In the genomic region with DNA sequence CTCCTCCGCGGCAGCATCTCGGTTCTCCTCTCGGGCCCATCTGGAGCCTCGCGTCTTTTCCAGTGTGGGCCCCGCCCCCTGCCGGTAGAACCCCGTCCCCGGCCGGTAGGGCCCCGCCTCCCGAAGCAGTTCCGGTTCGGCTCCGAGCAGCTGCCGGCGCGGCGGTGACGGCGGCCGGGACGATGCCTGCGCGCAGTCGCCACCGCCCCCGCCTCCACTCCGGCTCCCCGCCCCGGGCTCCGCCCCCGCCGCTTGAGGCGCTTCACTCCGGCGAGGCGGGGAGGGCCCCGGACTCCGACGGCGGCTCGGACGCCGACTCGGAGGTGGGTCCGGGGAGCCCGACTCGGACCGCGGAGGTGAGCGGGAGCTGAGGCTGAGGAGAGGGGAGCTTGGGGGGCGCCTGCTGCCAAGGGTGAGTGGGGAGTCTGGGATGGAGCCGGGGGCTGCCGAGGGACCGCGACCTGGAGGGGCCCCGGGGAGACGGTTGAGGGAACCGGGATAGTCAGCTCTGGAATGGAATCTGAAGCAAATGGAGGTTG, we compare ENCODE assay signal across 8 cellular contexts. TPM values are rescaled to one million over a fixed set of nuclear protein-coding genes. Genes with fewer than 3 reads are reported as not detected.
DNase-seq lines count a peak whose midpoint lies in the region; ATAC-seq and TF ChIP-seq lines count a peak whose summit lies in the region.

A gene (plus strand): TSS at position 290 of the 539 bp plus-strand sequence. CDS start 38,873 bp downstream, outside the sequence.

- H3K27me3 ChIP-seq in H7 (ENCODE audit: control insufficient read depth, insufficient read depth, low read length), result no peaks in the 10 kb centered on the region
- H3K27me3 ChIP-seq in adipocyte (replicated peaks; ENCODE audit: control insufficient read depth, insufficient read depth, low read length), result no peaks in the 10 kb centered on the region
- H3K27me3 ChIP-seq in cardiac muscle cell, result no peaks in the 10 kb centered on the region
- no peaks in the 10 kb centered on the region for H3K27me3 ChIP-seq in trophoblast cell (ENCODE audit: insufficient read depth, low read length)
- H3K27me3 ChIP-seq in tibial artery, result no peaks in the 10 kb centered on the region

- peaks cover 0 to 3% (median 0%) of the 10 kb centered on the region in 3 donors for H3K9me3 Mint-ChIP-seq in T-cell

- ATAC-seq in T-cell (replicated peaks in 1 of 4), result peak; percentile 83 to 87 (median 86)

- no CpG with 5 or more reads among the region's 61 CpGs for WGBS in trophoblast cell (ENCODE audit: extremely low coverage, insufficient coverage, insufficient read length)

- H3K14ac ChIP-seq in trophoblast cell (ENCODE audit: low read length), result peak within 1 kb of the TSS; percentile 94

- H3K4me1 ChIP-seq in adipocyte (ENCODE audit: control insufficient read depth, insufficient read depth, low read length) (peaks cover 31% of the 10 kb centered on the region), cardiac muscle cell (ENCODE audit: low read depth) (peaks cover 16% of the 10 kb centered on the region), trophoblast cell (ENCODE audit: control insufficient read depth in 1 of 2, insufficient read depth in 2 of 2, low read length in 2 of 2) (peaks cover 2 to 8% of the 10 kb centered on the region in 2 experiments), tibial artery (peaks cover 0 to 48% (median 24%) of the 10 kb centered on the region in 4 donors)

- peak within 1 kb of the TSS; percentile 71 for H2AK5ac ChIP-seq in trophoblast cell (ENCODE audit: low read length)

- H3K27ac ChIP-seq in cardiac muscle cell (peak within 1 kb of the TSS; percentile 88), trophoblast cell (ENCODE audit: low read depth, low read length) (peak within 1 kb of the TSS; percentile 97), tibial artery (peak within 1 kb of the TSS; percentile 99)

- peaks cover 51 to 59% (median 53%) of the 10 kb centered on the region in 3 donors for H3K4me1 Mint-ChIP-seq in T-cell

- no peak within 1 kb of the TSS for H3K23ac ChIP-seq in trophoblast cell (ENCODE audit: low read length)

- H3K27me3 Mint-ChIP-seq in T-cell, result no peaks in the 10 kb centered on the region

- TF ChIP-seq CTCF in cardiac muscle cell (IDR thresholded peaks at IDR 0.05; ENCODE audit: low read depth, low read length) (peak; percentile 8), tibial artery (IDR thresholded peaks at IDR 0.05) (peak; percentile 34 to 57)

- H3K36me3 ChIP-seq in H7 (replicated peaks; ENCODE audit: control insufficient read depth, insufficient read depth, low read length) (no peaks in the 10 kb centered on the region), adipocyte (ENCODE audit: control insufficient read depth, insufficient read depth, low read length, severe bottlenecking) (no peaks in the 10 kb centered on the region), cardiac muscle cell (no peaks in the 10 kb centered on the region), trophoblast cell (ENCODE audit: control insufficient read depth in 1 of 2, insufficient read depth in 2 of 2, low read length in 2 of 2) (no peaks in the 10 kb centered on the region), tibial artery (no peaks in the 10 kb centered on the region)

- H3K79me2 ChIP-seq in trophoblast cell (ENCODE audit: control insufficient read depth, insufficient read depth, low read length, poor library complexity), result peaks cover 8% of the 10 kb centered on the region

- peak within 1 kb of the TSS; percentile 97 for H3K4me2 ChIP-seq in trophoblast cell (ENCODE audit: low read length)

- POLR2A ChIA-PET in T-cell (lab: Charles Lee), result interaction anchor here (0.6 to 1.5 kb wide), 3 partner anchors 99 to 484 kb away, joined by 3 to 5 read pairs (median 4); a partner anchor contains a TSS

- H3K9me3 ChIP-seq in adipocyte (ENCODE audit: control insufficient read depth, low read length), result no peaks in the 10 kb centered on the region
- no peaks in the 10 kb centered on the region for H3K9me3 ChIP-seq in cardiac muscle cell (ENCODE audit: low read depth)
- H3K9me3 ChIP-seq in trophoblast cell (ENCODE audit: insufficient read depth, low read depth, low read length), result no peaks in the 10 kb centered on the region
- H3K9me3 ChIP-seq in tibial artery, result no peaks in the 10 kb centered on the region

- peak within 1 kb of the TSS; percentile 91 for H3K27ac Mint-ChIP-seq in T-cell

- peak within 1 kb of the TSS; percentile 11 for H2BK12ac ChIP-seq in trophoblast cell (ENCODE audit: low read length)

- peak within 1 kb of the TSS; percentile 84 to 98 (median 91) for H3K4me3 Mint-ChIP-seq in T-cell

- DNase-seq in ELR (ENCODE audit: low read depth) (peak; percentile 98), H7 (peak; percentile 99), NCI-H1092 treated with DMSO at 0.1 percent for 48 hours (lab: John Stamatoyannopoulos, UW) (peak; percentile 88), T-cell (peak; percentile 87 to 96 (median 93)), adipocyte (ENCODE audit: low read depth) (peak; percentile 99), cardiac muscle cell (ENCODE audit: low read depth in 1 of 2, low spot score in 1 of 2) (peak; percentile 95 to 98), trophoblast cell (peak; percentile 98), tibial artery (peak; percentile 96 to 99)

- peak within 1 kb of the TSS; percentile 82 for H2AFZ ChIP-seq in trophoblast cell (ENCODE audit: insufficient read depth, low read length, poor library complexity)

- H3K9ac ChIP-seq in adipocyte (ENCODE audit: low read length), result peak within 1 kb of the TSS; percentile 98
- H3K9ac ChIP-seq in trophoblast cell (ENCODE audit: low read length), result peak within 1 kb of the TSS; percentile 54

- H3K4ac ChIP-seq in trophoblast cell (ENCODE audit: low read depth, low read length), result peak within 1 kb of the TSS; percentile 93

- CTCF ChIA-PET in T-cell (lab: Charles Lee), result interaction anchor here (0.5 to 2.1 kb wide), 3 partner anchors 10 to 1461 kb away, joined by 3 to 6 read pairs (median 4); no protein-coding TSS in a partner anchor

- H3K36me3 Mint-ChIP-seq in T-cell, result no peaks in the 10 kb centered on the region

- intact Hi-C loops in tibial artery (cut with DNase I; ENCODE audit: low total_unique reads), result loop anchor here (5.0 to 10.0 kb wide), 2 partner anchors 93 to 126 kb away; a partner anchor contains a TSS

- peak within 1 kb of the TSS; percentile 91 for H2BK120ac ChIP-seq in trophoblast cell (ENCODE audit: insufficient read depth, low read length, poor library complexity)

- peak within 1 kb of the TSS; percentile 98 for H3K18ac ChIP-seq in trophoblast cell (ENCODE audit: low read length)

- peak within 1 kb of the TSS; percentile 97 for H4K8ac ChIP-seq in trophoblast cell (ENCODE audit: low read depth, low read length)

- peak within 1 kb of the TSS; percentile 94 for H2BK5ac ChIP-seq in trophoblast cell (ENCODE audit: low read depth, low read length, poor library complexity)

- peaks cover 14% of the 10 kb centered on the region for H3K79me1 ChIP-seq in trophoblast cell (ENCODE audit: low read length)

- H3K4me3 ChIP-seq in H7 (ENCODE audit: insufficient read depth, low read depth, low read length), result peak within 1 kb of the TSS; percentile 87
- peak within 1 kb of the TSS; percentile 96 for H3K4me3 ChIP-seq in adipocyte (ENCODE audit: low read length)
- H3K4me3 ChIP-seq in cardiac muscle cell, result peak within 1 kb of the TSS; percentile 67
- H3K4me3 ChIP-seq in trophoblast cell (ENCODE audit: low read depth, low read length), result peak within 1 kb of the TSS; percentile 94
- H3K4me3 ChIP-seq in tibial artery, result peak within 1 kb of the TSS; percentile 76 to 86

- peak within 1 kb of the TSS; percentile 95 for H4K91ac ChIP-seq in trophoblast cell (ENCODE audit: low read depth, low read length)

- H4K12ac ChIP-seq in trophoblast cell (ENCODE audit: low read depth, low read length), result peak within 1 kb of the TSS; percentile 96

RNA-seq across cellular contexts. Expression of the gene that starts here (rescaled TPM):
- total RNA-seq in H7 (2014; rRNA removed; shearing (Covaris generic)), result 13.2 and 15.4 TPM in 2 replicates
- total RNA-seq in T-cell (10 to 100 TPM; 15.6 to 28.1 (median 16.1) TPM), cardiac muscle cell (13.1 and 15.8 TPM in 2 replicates)
- 9.4 and 14.8 TPM in 2 replicates for polyA plus RNA-seq in cardiac muscle cell
- polyA plus RNA-seq in trophoblast cell (2013), result 26.6 and 28.8 TPM in 2 replicates

Comparison
In these comparisons a context has a peak if more than half of its experiments do, and no peak if none do; other contexts are left out.
1. Peak in every context shown above with its lines: DNase-seq, ATAC-seq, H3K4me3 ChIP-seq and H3K27ac ChIP-seq.